18 cellular contexts compared by ENCODE assay signal in the genomic region with DNA sequence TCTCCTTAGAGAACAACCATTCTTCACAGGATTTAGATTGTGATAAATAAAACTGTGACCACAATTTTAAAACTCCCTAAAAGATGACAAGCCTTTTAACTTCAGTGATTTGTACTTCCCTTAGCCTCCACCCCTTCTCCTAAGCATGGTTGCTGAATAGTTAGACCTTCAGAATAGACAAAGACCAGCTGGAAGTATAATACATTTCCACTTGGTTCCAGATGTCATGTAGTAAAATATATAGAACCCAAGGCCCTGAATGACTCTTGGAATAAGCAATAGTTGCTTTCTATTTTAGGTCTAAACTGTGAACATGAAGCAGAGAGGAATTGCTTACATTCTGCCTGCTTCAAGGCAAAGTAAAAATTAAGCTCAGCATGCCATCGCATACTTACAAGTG.
A peak's percentile ranks its signal among the peaks of the same experiment; 100 is the strongest.
DNase-seq lines count a peak whose midpoint lies in the region; ATAC-seq and TF ChIP-seq lines count a peak whose summit lies in the region.
"Had no signal": no experiment of that assay in that cellular context is flagged by ENCODE, and none has a peak within 500 bp of the region (broad histone marks: within the 10 kb centered on the region; RNA-seq: fewer than 3 reads in every experiment).

No MANE protein-coding gene starts in this region.

- H3K27me3 Mint-ChIP-seq in nephron (ENCODE audit: low read depth): no peaks in the 10 kb centered on the region

- no peak for ATAC-seq in HG03439 (IDR thresholded peaks at IDR 0.05; ENCODE audit: unreplicated experiment)
- ATAC-seq: GM12878 had no signal

- POLR2A ChIA-PET in A673 (lab: Charles Lee; ENCODE audit: low non-redundant PET): no interaction called here

- peak overlapping the region; percentile 90 to 93 (median 91) for H3K27ac Mint-ChIP-seq in nephron
- H3K27ac Mint-ChIP-seq: CD4-positive, alpha-beta T cell; H9 had no signal

- intact Hi-C loops in A673 (cut with micrococcal nuclease; ENCODE audit: unreplicated experiment): no loop called here

- H3K36me3 Mint-ChIP-seq in nephron (ENCODE audit: low read depth): no peaks in the 10 kb centered on the region

- H3K27ac ChIP-seq in A673 (ENCODE audit: low read depth, low read length, poor library complexity, severe bottlenecking): peak overlapping the region; percentile 67
- H3K27ac ChIP-seq in SK-N-MC: peak overlapping the region; percentile 75
- H3K27ac ChIP-seq: C4-2B, HL-60 had no signal

- peaks cover 64% of the 10 kb centered on the region for H3K4me1 ChIP-seq in A673 (ENCODE audit: insufficient read depth, low read length, poor library complexity, severe bottlenecking)

- TF ChIP-seq CTCF in A673 (conservative IDR thresholded peaks at IDR 0.05; ENCODE audit: low read depth, low read length): no peak
- no peak for TF ChIP-seq CTCF in nephron (IDR thresholded peaks at IDR 0.05; ENCODE audit: unreplicated experiment in 3 of 3)

- DNase-seq in A673 (ENCODE audit: low spot score) (peak; percentile 35), SK-N-MC (ENCODE audit: low read depth, low spot score) (no peak), left kidney (ENCODE audit: low read depth, low spot score) (peak; percentile 60), NCI-H1930 (lab: John Stamatoyannopoulos, UW) (no peak), NCI-H1694 (lab: John Stamatoyannopoulos, UW) (no peak)
- DNase-seq in activated T-cell treated with anti-CD3 and anti-CD28 coated beads, Interleukin-2, amount 50 U/mL, for 48 hours: no peak
- DNase-seq: ACHN; AML-193; CD4-positive, alpha-beta T cell; DMS53; DND-41; EL; H9 had no signal

- H3K9me3 ChIP-seq in A673 (ENCODE audit: low read depth, low read length, poor library complexity, severe bottlenecking): no peaks in the 10 kb centered on the region
- no peaks in the 10 kb centered on the region for H3K9me3 ChIP-seq in SK-N-MC (ENCODE audit: low read depth, low read length)

- peaks cover 25% of the 10 kb centered on the region for H3K4me1 Mint-ChIP-seq in nephron

- H3K27me3 ChIP-seq in A673 (replicated peaks; ENCODE audit: insufficient read depth, low read depth, low read length, poor library complexity): no peaks in the 10 kb centered on the region

- H3K9ac ChIP-seq in SK-N-MC (ENCODE audit: insufficient read length): no peak overlapping the region

- H3K36me3 ChIP-seq in A673 (ENCODE audit: insufficient read depth, low read length, poor library complexity, severe bottlenecking) (no peaks in the 10 kb centered on the region), SK-N-MC (ENCODE audit: insufficient read depth, low read length) (no peaks in the 10 kb centered on the region)

- H3K4me3 Mint-ChIP-seq in nephron: peak overlapping the region in 2 of 3 experiments; percentile 26 to 57
- H3K4me3 Mint-ChIP-seq: CD4-positive, alpha-beta T cell; H9 had no signal

- CTCF ChIA-PET in A673 (lab: Charles Lee): no interaction called here

- BruUV-seq in A673 (replicated peaks; lab: Mats Ljungman, UMichigan): no TSS peak

- H3K4me3 ChIP-seq in A673 (ENCODE audit: low read depth, low read length, poor library complexity, severe bottlenecking): no peak overlapping the region
- no peak overlapping the region for H3K4me3 ChIP-seq in SK-N-MC
- H3K4me3 ChIP-seq: GM12878 had no signal

- H3K9me3 Mint-ChIP-seq in nephron: no peaks in the 10 kb centered on the region
- H3K9me3 Mint-ChIP-seq: CD4-positive, alpha-beta T cell had no signal

Comparison
In these comparisons a context has a peak if more than half of its experiments do, and no peak if none do; other contexts are left out.
1. DNase-seq: peak in A673 (single experiment) and left kidney (single experiment); none in SK-N-MC (single experiment), activated T-cell treated with anti-CD3 and anti-CD28 coated beads, Interleukin-2, amount 50 U/mL, for 48 hours (0 of 2), NCI-H1930 (0 of 2) and NCI-H1694 (single experiment).